8 cellular contexts compared by ENCODE assay signal in the genomic region with DNA sequence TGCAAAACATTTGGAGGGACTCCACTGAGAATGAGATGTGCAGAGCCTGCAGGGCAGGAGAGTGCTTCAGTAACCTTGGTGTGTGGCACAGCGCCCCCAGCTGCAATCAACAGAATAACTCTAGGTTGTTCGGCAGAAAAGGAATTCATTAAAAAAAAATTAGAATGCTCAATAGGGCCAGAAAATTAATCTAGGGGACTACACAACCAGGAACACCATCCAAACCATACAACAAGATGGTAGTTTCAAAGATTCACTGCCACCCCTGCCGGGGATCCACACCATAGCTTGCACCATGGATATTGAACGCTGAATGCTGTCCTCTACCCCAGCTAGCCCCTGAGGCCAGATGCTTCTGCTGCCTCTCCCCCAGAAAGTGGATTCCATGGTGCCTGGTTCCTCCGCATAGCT. TPM values are rescaled to one million over a fixed set of nuclear protein-coding genes. Genes with fewer than 3 reads are reported as not detected.
DNase-seq lines count a peak whose midpoint lies in the region; ATAC-seq and TF ChIP-seq lines count a peak whose summit lies in the region.

No MANE protein-coding gene starts in this region.

- H3K9me3 ChIP-seq in parathyroid adenoma (ENCODE audit: control insufficient read depth, low read length) = no peaks in the 10 kb centered on the region

- TF ChIP-seq CTCF in GM12873 (IDR thresholded peaks at IDR 0.05; ENCODE audit: insufficient read depth, low read depth, low read length, missing control alignments) = peak; percentile 74
- peak; percentile 45 for TF ChIP-seq CTCF in parathyroid adenoma (IDR thresholded peaks at IDR 0.05)

- no peak overlapping the region for H3K9ac ChIP-seq in parathyroid adenoma

- no peaks in the 10 kb centered on the region for H3K27me3 ChIP-seq in parathyroid adenoma (ENCODE audit: control insufficient read depth, insufficient read depth, low read length)

- peak; percentile 21 for DNase-seq in AG08395 (ENCODE audit: low spot score)
- no peak for DNase-seq in putamen (ENCODE audit: low spot score)

- no peaks in the 10 kb centered on the region for H3K36me3 ChIP-seq in parathyroid adenoma (ENCODE audit: control insufficient read depth, insufficient read depth, low read length)

- H2AFZ ChIP-seq in parathyroid adenoma = no peak overlapping the region

- H3K4me3 ChIP-seq in parathyroid adenoma (ENCODE audit: low read depth, low read length) = no peak overlapping the region

- H3K4me1 ChIP-seq in parathyroid adenoma = no peaks in the 10 kb centered on the region

- ATAC-seq in HG03354 (IDR thresholded peaks at IDR 0.05; ENCODE audit: poor library complexity, severe bottlenecking, unreplicated experiment) = peak; percentile 66
- peak; percentile 83 for ATAC-seq in SK-N-SH treated with all-trans-retinoic acid at 6 μM for 48 hours
- ATAC-seq in esophagus mucosa = peak; percentile 46
- ATAC-seq in GM18861 (IDR thresholded peaks at IDR 0.05; ENCODE audit: unreplicated experiment) = no peak

- no peak overlapping the region for H3K27ac ChIP-seq in parathyroid adenoma

- no peaks in the 10 kb centered on the region for H3K79me2 ChIP-seq in parathyroid adenoma

- H3K4me2 ChIP-seq in parathyroid adenoma (ENCODE audit: low read length) = no peak overlapping the region

TF ChIP-seq in SK-N-SH treated with all-trans-retinoic acid at 6 μM for 48 hours, 23 proteins besides CTCF, POLR2A, EP300 and RAD21:
- TF ChIP-seq ISL1 (CRISPR knock-in tag; IDR thresholded peaks at IDR 0.05) (no peak), RARB (CRISPR knock-in tag; IDR thresholded peaks at IDR 0.05) (no peak)
- TF ChIP-seq, protein P1, sequence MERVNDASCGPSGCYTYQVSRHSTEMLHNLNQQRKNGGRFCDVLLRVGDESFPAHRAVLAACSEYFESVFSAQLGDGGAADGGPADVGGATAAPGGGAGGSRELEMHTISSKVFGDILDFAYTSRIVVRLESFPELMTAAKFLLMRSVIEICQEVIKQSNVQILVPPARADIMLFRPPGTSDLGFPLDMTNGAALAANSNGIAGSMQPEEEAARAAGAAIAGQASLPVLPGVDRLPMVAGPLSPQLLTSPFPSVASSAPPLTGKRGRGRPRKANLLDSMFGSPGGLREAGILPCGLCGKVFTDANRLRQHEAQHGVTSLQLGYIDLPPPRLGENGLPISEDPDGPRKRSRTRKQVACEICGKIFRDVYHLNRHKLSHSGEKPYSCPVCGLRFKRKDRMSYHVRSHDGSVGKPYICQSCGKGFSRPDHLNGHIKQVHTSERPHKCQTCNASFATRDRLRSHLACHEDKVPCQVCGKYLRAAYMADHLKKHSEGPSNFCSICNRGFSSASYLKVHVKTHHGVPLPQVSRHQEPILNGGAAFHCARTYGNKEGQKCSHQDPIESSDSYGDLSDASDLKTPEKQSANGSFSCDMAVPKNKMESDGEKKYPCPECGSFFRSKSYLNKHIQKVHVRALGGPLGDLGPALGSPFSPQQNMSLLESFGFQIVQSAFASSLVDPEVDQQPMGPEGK (CRISPR knock-in tag; IDR thresholded peaks at IDR 0.05; ENCODE audit: borderline replicate concordance) = no peak

RNA-seq across cellular contexts. Expression of a gene that starts 50.1 kb away (rescaled TPM):
- total RNA-seq in esophagus mucosa = 7.4 TPM
